ENCODE assay signal across 13 cellular contexts in genomic region chr4:39635023-39635422, GRCh38. TPM values are rescaled to one million over a fixed set of nuclear protein-coding genes. Genes with fewer than 3 reads are reported as not detected.
DNase-seq lines count a peak whose midpoint lies in the region; ATAC-seq and TF ChIP-seq lines count a peak whose summit lies in the region.
"Had no signal": no experiment of that assay in that cellular context is flagged by ENCODE, and none has a peak within 500 bp of the region (broad histone marks: within the 10 kb centered on the region; RNA-seq: fewer than 3 reads in every experiment).

No MANE protein-coding gene starts in this region.

- no peaks in the 10 kb centered on the region for H3K9me3 Mint-ChIP-seq in activated naive CD8-positive, alpha-beta T cell treated with anti-CD3 and anti-CD28 coated beads, Interleukin-2, amount 50 U/mL, for 24 hours
- H3K9me3 Mint-ChIP-seq: activated naive CD4-positive, alpha-beta T cell treated with anti-CD3 and anti-CD28 coated beads for 36 hours had no signal

- peak overlapping the region; percentile 37 for H3K27ac Mint-ChIP-seq in activated naive CD8-positive, alpha-beta T cell treated with anti-CD3 and anti-CD28 coated beads, Interleukin-2, amount 50 U/mL, for 24 hours
- H3K27ac Mint-ChIP-seq: activated naive CD4-positive, alpha-beta T cell treated with anti-CD3 and anti-CD28 coated beads for 36 hours had no signal

- H3K9me3 ChIP-seq in iPS-15b (ENCODE audit: control insufficient read depth, insufficient read depth, low read length) (no peaks in the 10 kb centered on the region), sigmoid colon (no peaks in the 10 kb centered on the region), lower lobe of right lung (no peaks in the 10 kb centered on the region)

- TF ChIP-seq EP300 in sigmoid colon (IDR thresholded peaks at IDR 0.05): no peak

- H3K27me3 ChIP-seq in iPS-15b (ENCODE audit: control insufficient read depth, insufficient read depth, low read length) (no peaks in the 10 kb centered on the region), sigmoid colon (no peaks in the 10 kb centered on the region), lower lobe of right lung (ENCODE audit: low read depth) (no peaks in the 10 kb centered on the region)

- H3K4me1 Mint-ChIP-seq in activated naive CD8-positive, alpha-beta T cell treated with anti-CD3 and anti-CD28 coated beads, Interleukin-2, amount 50 U/mL, for 24 hours: peaks cover 43% of the 10 kb centered on the region

- H3K36me3 ChIP-seq in iPS-15b (ENCODE audit: control insufficient read depth, insufficient read depth, low read length) (no peaks in the 10 kb centered on the region), sigmoid colon (peaks cover 0 to 7% (median 0%) of the 10 kb centered on the region in 4 donors), lower lobe of right lung (peaks cover 22% of the 10 kb centered on the region)

- H3K36me3 Mint-ChIP-seq in activated naive CD8-positive, alpha-beta T cell treated with anti-CD3 and anti-CD28 coated beads, Interleukin-2, amount 50 U/mL, for 24 hours (ENCODE audit: low read depth): no peaks in the 10 kb centered on the region

- 15 to 54% methylated on average over 1 of the region's 1 CpG for WGBS in sigmoid colon, 2 donors

- intact Hi-C loops in sigmoid colon (cut with DNase I) (loop anchor here (5.0 to 10.0 kb wide), 4 partner anchors 178 to 450 kb away; partner anchors contain the start of genes LIAS, N4BP2, RPL9 and WDR19), lower lobe of right lung (cut with DNase I) (no loop called here)

- H3K4me3 ChIP-seq in iPS-15b (ENCODE audit: low read depth, low read length): peak overlapping the region; percentile 10
- no peak overlapping the region for H3K4me3 ChIP-seq in sigmoid colon
- no peak overlapping the region for H3K4me3 ChIP-seq in lower lobe of right lung

- TF ChIP-seq CTCF in sigmoid colon (IDR thresholded peaks at IDR 0.05) (no peak), lower lobe of right lung (IDR thresholded peaks at IDR 0.05) (no peak)

- peaks cover 20% of the 10 kb centered on the region for H3K4me1 ChIP-seq in iPS-15b (ENCODE audit: control insufficient read depth, insufficient read depth, low read length)
- peaks cover 2 to 32% (median 22%) of the 10 kb centered on the region in 4 donors for H3K4me1 ChIP-seq in sigmoid colon
- peaks cover 36% of the 10 kb centered on the region for H3K4me1 ChIP-seq in lower lobe of right lung

- H3K9ac ChIP-seq in iPS-15b (ENCODE audit: low read depth, low read length): no peak overlapping the region

- no peak for TF ChIP-seq POLR2A in sigmoid colon (IDR thresholded peaks at IDR 0.05)

- H3K27me3 Mint-ChIP-seq in activated naive CD8-positive, alpha-beta T cell treated with anti-CD3 and anti-CD28 coated beads, Interleukin-2, amount 50 U/mL, for 24 hours: no peaks in the 10 kb centered on the region

- DNase-seq in DMS53 treated with DMSO at 0.1 percent for 48 hours (lab: John Stamatoyannopoulos, UW; ENCODE audit: unreplicated experiment) (peak; percentile 75), sigmoid colon (no peak), NOMO-1 (lab: John Stamatoyannopoulos, UW; ENCODE audit: unreplicated experiment in 2 of 2) (no peak), COLO668 (lab: John Stamatoyannopoulos, UW; ENCODE audit: unreplicated experiment) (no peak), lower lobe of right lung (no peak)
- no peak for DNase-seq in activated naive CD8-positive, alpha-beta T cell treated with anti-CD3 and anti-CD28 coated beads, Interleukin-2, amount 50 U/mL, for 24 hours
- DNase-seq: activated CD4-positive, alpha-beta T cell treated with anti-CD3 and anti-CD28 coated beads, Interleukin-2, amount 50 U/mL, for 1 hour; activated naive CD4-positive, alpha-beta T cell treated with anti-CD3 and anti-CD28 coated beads for 36 hours; NCI-H1048; NCI-H524 treated with DMSO at 0.1 percent for 48 hours; stimulated activated CD4-positive, alpha-beta T cell treated with anti-CD3 and anti-CD28 coated beads, Interleukin-2, amount 100 ng/mL, for 48 hours had no signal

- no peak for ATAC-seq in activated naive CD8-positive, alpha-beta T cell treated with anti-CD3 and anti-CD28 coated beads, Interleukin-2, amount 50 U/mL, for 24 hours
- ATAC-seq in lower lobe of right lung (no peak), GM19035 (IDR thresholded peaks at IDR 0.05; ENCODE audit: unreplicated experiment) (no peak)

- no peak overlapping the region for H3K4me3 Mint-ChIP-seq in activated naive CD8-positive, alpha-beta T cell treated with anti-CD3 and anti-CD28 coated beads, Interleukin-2, amount 50 U/mL, for 24 hours
- H3K4me3 Mint-ChIP-seq: activated naive CD4-positive, alpha-beta T cell treated with anti-CD3 and anti-CD28 coated beads for 36 hours had no signal

- peak overlapping the region in 3 of 4 donors; percentile 96 to 100 (median 99) for H3K27ac ChIP-seq in sigmoid colon
- no peak overlapping the region for H3K27ac ChIP-seq in lower lobe of right lung

RNA-seq across cellular contexts. Expression of gene SMIM14, which starts 3.6 kb away (rescaled TPM):
- 10 to 100 TPM; 16.6 to 33.9 (median 27.8) TPM for total RNA-seq in sigmoid colon
- 100 to 1,000 TPM in 2 of 3 donors, 10 to 100 TPM in 1; 43.5 to 341 (median 174) TPM for polyA plus RNA-seq in sigmoid colon
- total RNA-seq in lower lobe of right lung: 61.2 TPM
